ENCODE assay signal across 16 cellular contexts in the genomic region with DNA sequence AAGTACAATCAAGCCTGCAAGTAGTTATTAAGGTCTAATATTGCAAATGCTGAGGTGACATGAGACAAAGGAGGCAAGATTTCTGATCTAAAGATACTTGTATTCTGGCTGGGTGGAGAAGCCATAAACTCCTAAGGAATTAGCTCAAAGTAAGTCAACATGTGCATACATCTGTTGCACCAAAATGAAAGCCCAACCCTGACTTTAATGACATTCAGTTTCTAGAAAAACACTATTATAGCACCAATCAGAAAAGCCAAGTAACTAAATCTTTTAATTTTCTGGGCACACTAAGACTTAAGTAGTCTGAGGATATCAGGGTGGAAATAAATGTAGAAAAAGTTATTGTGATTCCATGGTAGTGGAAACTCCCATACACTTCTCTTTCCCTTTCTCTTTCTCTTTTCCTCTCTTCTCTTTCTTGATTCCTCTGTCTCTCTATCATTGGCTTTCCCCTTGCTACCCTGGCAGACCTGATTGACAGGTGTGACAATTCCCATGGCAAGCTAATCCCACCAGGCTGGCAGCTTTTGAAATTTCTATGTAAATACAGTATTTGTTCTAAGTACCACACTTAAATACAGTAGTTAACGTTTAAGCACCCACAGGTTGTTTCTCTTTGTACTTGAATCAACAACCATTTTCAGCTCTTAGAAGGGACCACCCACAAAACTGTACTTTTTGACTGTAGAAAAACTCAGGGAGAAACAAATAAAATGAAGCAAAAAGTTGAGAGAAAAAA.
DNase-seq lines count a peak whose midpoint lies in the region; ATAC-seq and TF ChIP-seq lines count a peak whose summit lies in the region.
"Had no signal": no experiment of that assay in that cellular context is flagged by ENCODE, and none has a peak within 500 bp of the region (broad histone marks: within the 10 kb centered on the region; RNA-seq: fewer than 3 reads in every experiment).

No MANE protein-coding gene starts in this region.

- H3K4me2 ChIP-seq in GM23338, result peak overlapping the region; percentile 8
- H3K4me2 ChIP-seq: SK-N-SH had no signal

- H3K27ac Mint-ChIP-seq in GM23338 (no peak overlapping the region), WTC11 (no peak overlapping the region)
- H3K27ac Mint-ChIP-seq: B cell; CD4-positive, alpha-beta T cell had no signal

- H2AFZ ChIP-seq in GM23338, result no peak overlapping the region

- H3K9me2 ChIP-seq in GM23338 (ENCODE audit: insufficient read depth), result no peaks in the 10 kb centered on the region
- H3K9me2 ChIP-seq: SK-N-SH had no signal

- H3K36me3 Mint-ChIP-seq in GM23338 (ENCODE audit: low read depth), result no peaks in the 10 kb centered on the region
- no peaks in the 10 kb centered on the region for H3K36me3 Mint-ChIP-seq in WTC11

- H3F3A ChIP-seq in GM23338 (replicated peaks; ENCODE audit: low read depth), result no peaks in the 10 kb centered on the region

- POLR2A ChIA-PET in WTC11 (lab: Charles Lee), result no interaction called here

- H3K9me3 Mint-ChIP-seq in GM23338 (peaks cover under 1% of the 10 kb centered on the region; the same call in 1 of the 3 replicates), WTC11 (no peaks in the 10 kb centered on the region)
- H3K9me3 Mint-ChIP-seq: CD4-positive, alpha-beta T cell had no signal

- no peaks in the 10 kb centered on the region for H3K36me3 ChIP-seq in GM23338 (ENCODE audit: insufficient read depth)
- H3K36me3 ChIP-seq: Peyer's patch had no signal

- no peak overlapping the region for H3K27ac ChIP-seq in GM23338 (ENCODE audit: low read depth)
- H3K27ac ChIP-seq: Peyer's patch had no signal

- peaks cover 25% of the 10 kb centered on the region for H3K4me1 Mint-ChIP-seq in GM23338
- H3K4me1 Mint-ChIP-seq in WTC11, result peaks cover 40% of the 10 kb centered on the region

- H3K4me3 ChIP-seq in GM23338, result no peak overlapping the region
- H3K4me3 ChIP-seq: Peyer's patch had no signal

- TF ChIP-seq CTCF in GM23338 (conservative IDR thresholded peaks at IDR 0.05; ENCODE audit: low read depth in 2 of 2) (no peak), WTC11 (IDR thresholded peaks at IDR 0.05) (no peak)

- peaks cover 80% of the 10 kb centered on the region for H3K27me3 ChIP-seq in GM23338 (ENCODE audit: insufficient read depth)

- no peaks in the 10 kb centered on the region for H4K20me1 ChIP-seq in GM23338 (replicated peaks; ENCODE audit: insufficient read depth)

- CTCF ChIA-PET in WTC11 (lab: Charles Lee), result interaction anchor here (1.0 to 1.8 kb wide), 3 partner anchors 185 to 896 kb away, joined by 3 to 6 read pairs (median 3); no protein-coding TSS in a partner anchor

- no peak for ATAC-seq in GM23338
- peak; percentile 65 for ATAC-seq in WTC11
- ATAC-seq in HG02884 (IDR thresholded peaks at IDR 0.05; ENCODE audit: unreplicated experiment), result no peak

- DNase-seq in COR-L47 (lab: John Stamatoyannopoulos, UW) (peak; percentile 19), GM23338 (ENCODE audit: low spot score) (peak; percentile 85), NCI-H69 (lab: John Stamatoyannopoulos, UW) (peak; percentile 67), WTC11 (ENCODE audit: low spot score) (peak; percentile 19), SW 1271 (lab: John Stamatoyannopoulos, UW) (no peak), NCI-H526 treated with DMSO at 0.1 percent for 48 hours (lab: John Stamatoyannopoulos, UW) (no peak), pons (ENCODE audit: low spot score) (no peak)
- DNase-seq: CD4-positive, alpha-beta T cell; DND-41; NCI-H187; NCI-H226; Peyer's patch; Right ventricle myocardium superior; SK-N-SH had no signal

- no peak overlapping the region for H3K4me3 Mint-ChIP-seq in GM23338
- peak overlapping the region; percentile 0; the same call in 1 of the 2 replicates for H3K4me3 Mint-ChIP-seq in WTC11
- H3K4me3 Mint-ChIP-seq: B cell; CD4-positive, alpha-beta T cell had no signal

- H3K27me3 Mint-ChIP-seq in GM23338 (ENCODE audit: insufficient read depth, low read depth, poor library complexity) (peaks cover 46% of the 10 kb centered on the region), WTC11 (ENCODE audit: low read depth) (peaks cover 96% of the 10 kb centered on the region)

- H3K79me2 ChIP-seq in GM23338 (replicated peaks; ENCODE audit: insufficient read depth), result no peaks in the 10 kb centered on the region

- H3K4me1 ChIP-seq in GM23338 (ENCODE audit: insufficient read depth), result peaks cover 47% of the 10 kb centered on the region

TF ChIP-seq in GM23338, 12 proteins besides CTCF, POLR2A, EP300 and RAD21:
- TF ChIP-seq, protein P1, sequence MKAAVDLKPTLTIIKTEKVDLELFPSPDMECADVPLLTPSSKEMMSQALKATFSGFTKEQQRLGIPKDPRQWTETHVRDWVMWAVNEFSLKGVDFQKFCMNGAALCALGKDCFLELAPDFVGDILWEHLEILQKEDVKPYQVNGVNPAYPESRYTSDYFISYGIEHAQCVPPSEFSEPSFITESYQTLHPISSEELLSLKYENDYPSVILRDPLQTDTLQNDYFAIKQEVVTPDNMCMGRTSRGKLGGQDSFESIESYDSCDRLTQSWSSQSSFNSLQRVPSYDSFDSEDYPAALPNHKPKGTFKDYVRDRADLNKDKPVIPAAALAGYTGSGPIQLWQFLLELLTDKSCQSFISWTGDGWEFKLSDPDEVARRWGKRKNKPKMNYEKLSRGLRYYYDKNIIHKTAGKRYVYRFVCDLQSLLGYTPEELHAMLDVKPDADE (IDR thresholded peaks at IDR 0.05), result no peak
- TF ChIP-seq CREB1 (CRISPR knock-in tag; IDR thresholded peaks at IDR 0.05; ENCODE audit: low read depth) (no peak), NANOG (IDR thresholded peaks at IDR 0.05; ENCODE audit: borderline replicate concordance) (peak; percentile 100)

TF ChIP-seq in WTC11, 78 proteins besides CTCF, POLR2A, EP300 and RAD21:
- TF ChIP-seq FOXK1 (CRISPR knock-in tag; IDR thresholded peaks at IDR 0.05) (0 out of 2 replicates have a peak, but pooled peaks have one; percentile 25), MXD4 (CRISPR knock-in tag; IDR thresholded peaks at IDR 0.05; ENCODE audit: borderline replicate concordance) (no peak)
TF ChIP-seq in WTC11: peak in this region for 1.

Comparison
In these comparisons a context has a peak if more than half of its experiments do, and no peak if none do; other contexts are left out.
1. DNase-seq: peak in COR-L47 (single experiment), GM23338 (single experiment), NCI-H69 (single experiment) and WTC11 (single experiment); none in SW 1271 (0 of 2), NCI-H526 treated with DMSO at 0.1 percent for 48 hours (single experiment) and pons (single experiment).